In the genomic region with DNA sequence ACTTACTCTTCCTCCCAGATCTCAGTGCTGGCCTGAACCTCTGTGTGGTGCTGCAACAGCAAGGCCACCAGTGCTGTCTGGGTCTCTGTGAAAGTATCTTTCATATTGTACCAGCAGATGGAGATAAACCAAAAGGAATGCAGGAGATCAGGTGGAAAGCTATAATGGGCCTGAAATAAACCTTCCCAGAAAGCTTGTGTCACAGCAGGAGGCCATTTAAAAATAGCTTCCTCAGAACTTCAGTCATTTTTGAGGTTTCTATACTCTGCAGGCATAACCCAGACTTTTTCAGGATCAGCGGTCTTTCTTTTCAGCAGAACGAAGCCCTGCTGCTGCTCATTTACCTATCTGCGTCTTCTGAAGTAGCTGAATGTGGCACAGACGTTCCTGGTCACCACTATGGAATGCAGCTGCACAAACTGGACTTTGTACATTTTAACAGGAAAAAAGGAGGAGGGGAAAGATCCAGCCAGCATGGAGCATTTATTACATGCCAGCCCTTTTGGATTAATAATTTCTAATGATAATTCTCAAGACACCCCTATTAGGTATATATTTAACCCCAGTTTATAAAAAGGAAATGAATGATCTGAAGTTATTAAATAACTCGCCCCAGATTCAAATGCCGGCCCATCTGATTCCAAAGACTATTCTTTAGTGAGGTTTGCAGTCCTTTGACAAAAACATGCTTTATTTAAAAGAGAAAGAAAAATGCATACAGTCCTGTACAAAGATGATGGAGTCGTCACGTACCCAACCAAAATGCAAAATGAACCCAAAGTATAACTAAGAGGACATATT, we compare ENCODE assay signal across 8 cellular contexts.
DNase-seq lines count a peak whose midpoint lies in the region; ATAC-seq, FAIRE-seq and TF ChIP-seq lines count a peak whose summit lies in the region.

No MANE protein-coding gene starts in this region.

- H3K27me3 Mint-ChIP-seq in glutamatergic neuron (ENCODE audit: unreplicated experiment) = peaks cover 4% of the 10 kb centered on the region

- no peaks in the 10 kb centered on the region for H3K79me2 ChIP-seq in endothelial cell of umbilical vein (ENCODE audit: control insufficient read depth, insufficient read depth, low read length)

- POLR2A ChIA-PET in endothelial cell of umbilical vein (lab: Charles Lee) = interaction anchor here (0.8 to 1.0 kb wide), 2 partner anchors 207 to 248 kb away, joined by 3 read pairs; a partner anchor contains a TSS

- DNase-seq in DMS 273 treated with DMSO at 0.1 percent for 48 hours (lab: John Stamatoyannopoulos, UW) (peak; percentile 54), SJSA1 (ENCODE audit: low read depth in 1 of 2, low spot score in 2 of 2) (peak; percentile 53 to 73), endothelial cell of umbilical vein (ENCODE audit: low read depth, low spot score) (peak; percentile 67), middle frontal gyrus (ENCODE audit: extremely low spot score, low spot score) (peak; percentile 65), glutamatergic neuron (no peak), vagina (ENCODE audit: extremely low spot score in 2 of 2) (no peak)
- DNase-seq in Jurkat, Clone E6-1 (ENCODE audit: low read depth, low spot score) = peak; percentile 55

- no peak overlapping the region for H3K27ac Mint-ChIP-seq in glutamatergic neuron (ENCODE audit: unreplicated experiment)

- H3K36me3 ChIP-seq in SJSA1 (peaks cover 14% of the 10 kb centered on the region), endothelial cell of umbilical vein (ENCODE audit: control insufficient read depth in 2 of 2, extremely low read depth in 1 of 2, insufficient read depth in 2 of 2, low read length in 2 of 2) (peaks cover 0 to 5% of the 10 kb centered on the region in 2 experiments), vagina (peaks cover 0 to 14% of the 10 kb centered on the region in 2 donors)

- H3K9me1 ChIP-seq in endothelial cell of umbilical vein (replicated peaks; ENCODE audit: control insufficient read depth, extremely low read depth, insufficient read depth, low read length) = no peaks in the 10 kb centered on the region

- no peak overlapping the region for H3K4me2 ChIP-seq in endothelial cell of umbilical vein (ENCODE audit: insufficient read depth, low read length)

- no peak for TF ChIP-seq POLR2A in endothelial cell of umbilical vein (IDR thresholded peaks at IDR 0.05; ENCODE audit: low read depth, low read length)
- no peak for TF ChIP-seq POLR2A in vagina (IDR thresholded peaks at IDR 0.05)

- no peak overlapping the region for H3K4me3 ChIP-seq in Jurkat, Clone E6-1 (ENCODE audit: low read length)
- no peak overlapping the region for H3K4me3 ChIP-seq in SJSA1
- no peak overlapping the region for H3K4me3 ChIP-seq in endothelial cell of umbilical vein (replicated peaks in 1 of 3; ENCODE audit: insufficient read depth in 1 of 3, low read depth in 1 of 3, low read length in 3 of 3)
- H3K4me3 ChIP-seq in vagina = no peak overlapping the region

- H4K20me1 ChIP-seq in endothelial cell of umbilical vein (replicated peaks; ENCODE audit: control insufficient read depth, extremely low read depth, insufficient read depth, low read length) = no peaks in the 10 kb centered on the region

- TF ChIP-seq CTCF in endothelial cell of umbilical vein (IDR thresholded peaks at IDR 0.05; ENCODE audit: extremely low read depth in 1 of 2, insufficient read depth in 1 of 2, low read depth in 1 of 2, low read length in 2 of 2) (peak; percentile 34 to 36), glutamatergic neuron (IDR thresholded peaks at IDR 0.05; ENCODE audit: partially characterized antibody, unreplicated experiment) (no peak), vagina (IDR thresholded peaks at IDR 0.05) (peak in 1 of 3 experiments; percentile 13)

- H3K9ac ChIP-seq in endothelial cell of umbilical vein (replicated peaks; ENCODE audit: extremely low read depth, insufficient read depth, low read length) = no peak overlapping the region

- intact Hi-C loops in endothelial cell of umbilical vein (cut with micrococcal nuclease) (loop anchor here (1.0 to 10.0 kb wide), 7 partner anchors 140 to 478 kb away; a partner anchor contains a TSS), vagina (cut with DNase I) (loop anchor here (10.0 kb wide), 1 partner anchor 394 kb away; a partner anchor contains a TSS)

- no TSS peak for BruUV-seq in endothelial cell of umbilical vein (replicated peaks; lab: Mats Ljungman, UMichigan)

- H3K4me1 ChIP-seq in SJSA1 (replicated peaks) = peaks cover 15% of the 10 kb centered on the region
- H3K4me1 ChIP-seq in endothelial cell of umbilical vein (ENCODE audit: control insufficient read depth, extremely low read depth, insufficient read depth, low read length) = peaks cover 1% of the 10 kb centered on the region
- H3K4me1 ChIP-seq in vagina = no peaks in the 10 kb centered on the region

- no peak overlapping the region for H3K4me3 Mint-ChIP-seq in glutamatergic neuron (ENCODE audit: unreplicated experiment)

- CTCF ChIA-PET in endothelial cell of umbilical vein (lab: Charles Lee) = interaction anchor here (0.6 to 4.1 kb wide), 52 partner anchors 9 to 479 kb away, joined by 3 to 116 read pairs (median 4); a partner anchor contains a TSS

- no peaks in the 10 kb centered on the region for H3K36me3 Mint-ChIP-seq in glutamatergic neuron (ENCODE audit: unreplicated experiment)

- H3K27me3 ChIP-seq in SJSA1 (replicated peaks) = no peaks in the 10 kb centered on the region
- H3K27me3 ChIP-seq in endothelial cell of umbilical vein (ENCODE audit: control insufficient read depth in 2 of 2, insufficient read depth in 2 of 2, low read length in 2 of 2) = no peaks in the 10 kb centered on the region
- H3K27me3 ChIP-seq in vagina = no peaks in the 10 kb centered on the region

- FAIRE-seq in endothelial cell of umbilical vein (lab: Jason Lieb, UNC) = peak; percentile 80

- peak; percentile 48 for ATAC-seq in GM19035 (IDR thresholded peaks at IDR 0.05; ENCODE audit: unreplicated experiment)

- H2AFZ ChIP-seq in endothelial cell of umbilical vein (ENCODE audit: low read depth, low read length) = no peak overlapping the region

- dilution Hi-C loops in endothelial cell of umbilical vein (cut with MboI; ENCODE audit: extremely low pct_ligation_motif_present, low sequenced_read_pairs) = no loop called here

- H3K27ac ChIP-seq in SJSA1 (no peak overlapping the region), endothelial cell of umbilical vein (ENCODE audit: insufficient read depth, low read depth, low read length) (no peak overlapping the region), vagina (no peak overlapping the region)

- H3K9me3 ChIP-seq in SJSA1 (replicated peaks) (no peaks in the 10 kb centered on the region), endothelial cell of umbilical vein (replicated peaks; ENCODE audit: control insufficient read depth, insufficient read depth, low read length) (no peaks in the 10 kb centered on the region), vagina (no peaks in the 10 kb centered on the region)

- H3K4me1 Mint-ChIP-seq in glutamatergic neuron (ENCODE audit: low read depth, unreplicated experiment) = peaks cover 13% of the 10 kb centered on the region

- H3K9me3 Mint-ChIP-seq in glutamatergic neuron (ENCODE audit: unreplicated experiment) = peaks cover 5% of the 10 kb centered on the region

TF ChIP-seq in endothelial cell of umbilical vein, 7 proteins besides CTCF, POLR2A, EP300 and RAD21:
- TF ChIP-seq FOS (IDR thresholded peaks at IDR 0.05; ENCODE audit: borderline replicate concordance, insufficient read depth, low read length) (peak; percentile 6), JUN (IDR thresholded peaks at IDR 0.05; ENCODE audit: borderline replicate concordance, insufficient read depth, insufficient read length, low read depth) (no peak)

Comparison
In these comparisons a context has a peak if more than half of its experiments do, and no peak if none do; other contexts are left out.
1. DNase-seq: peak in DMS 273 treated with DMSO at 0.1 percent for 48 hours (single experiment), Jurkat, Clone E6-1 (single experiment), SJSA1 (2 of 2), endothelial cell of umbilical vein (single experiment) and middle frontal gyrus (single experiment); none in glutamatergic neuron (single experiment) and vagina (0 of 2).